In genomic region chr5:141677415-141677814, GRCh38 we compare ENCODE assay signal across 1 cellular context.
A peak's percentile ranks its signal among the peaks of the same experiment; 100 is the strongest.
TF ChIP-seq lines count a peak whose summit lies in the region.

No MANE protein-coding gene starts in this region.

TF ChIP-seq in H1, 55 proteins besides CTCF, POLR2A, EP300 and RAD21:
- TF ChIP-seq YY1 (IDR thresholded peaks at IDR 0.05; ENCODE audit: low read depth, low read length) (peak; percentile 71), TBP (IDR thresholded peaks at IDR 0.05; ENCODE audit: low read depth, low read length) (no peak), NRF1 (IDR thresholded peaks at IDR 0.05; ENCODE audit: low read depth, low read length) (no peak)
